In genomic region chr3:14411166-14411526, GRCh38 we compare ENCODE assay signal across 12 cellular contexts. TPM values are rescaled to one million over a fixed set of nuclear protein-coding genes. Genes with fewer than 3 reads are reported as not detected.
DNase-seq lines count a peak whose midpoint lies in the region; ATAC-seq, FAIRE-seq and TF ChIP-seq lines count a peak whose summit lies in the region.
"Had no signal": no experiment of that assay in that cellular context is flagged by ENCODE, and none has a peak within 500 bp of the region (broad histone marks: within the 10 kb centered on the region; RNA-seq: fewer than 3 reads in every experiment).

No MANE protein-coding gene starts in this region.

- H3K9me3 ChIP-seq in SU-DHL-6 (ENCODE audit: insufficient read depth, low read length) (no peaks in the 10 kb centered on the region), endothelial cell of umbilical vein (replicated peaks; ENCODE audit: control insufficient read depth, insufficient read depth, low read length) (no peaks in the 10 kb centered on the region)

- no peak for ATAC-seq in stimulated activated memory B cell treated with anti-CD40 and anti-IgM and Interleukin-4, amounts not matched to agents 10 μg/mL and 1 μg/mL and 100 μg/mL, for 72 hours
- ATAC-seq in GM18861 (IDR thresholded peaks at IDR 0.05; ENCODE audit: unreplicated experiment) (no peak), HG02642 (IDR thresholded peaks at IDR 0.05; ENCODE audit: poor library complexity, unreplicated experiment) (no peak)
- ATAC-seq in activated CD4-positive, CD25-positive, alpha-beta regulatory T cell treated with anti-CD3 and anti-CD28 coated beads, Interleukin-2, amount 50 U/mL, for 24 hours: no peak

- H3K27ac ChIP-seq in SU-DHL-6 (ENCODE audit: low read depth, low read length): 0 out of 2 replicates have a peak overlapping the region, but pooled peaks have one; percentile 5
- H3K27ac ChIP-seq in endothelial cell of umbilical vein (ENCODE audit: insufficient read depth, low read depth, low read length): peak overlapping the region; percentile 79

- H3K36me3 Mint-ChIP-seq in activated naive CD4-positive, alpha-beta T cell treated with anti-CD3 and anti-CD28 coated beads for 36 hours (ENCODE audit: low read depth): peaks cover 19% of the 10 kb centered on the region
- peaks cover 50% of the 10 kb centered on the region for H3K36me3 Mint-ChIP-seq in stimulated activated memory B cell treated with anti-CD40 and anti-IgM and Interleukin-4, amounts not matched to agents 10 μg/mL and 1 μg/mL and 100 μg/mL, for 72 hours

- no peaks in the 10 kb centered on the region for H3K36me3 ChIP-seq in SU-DHL-6 (ENCODE audit: low read length)
- peaks cover 0 to 1% of the 10 kb centered on the region in 2 experiments for H3K36me3 ChIP-seq in endothelial cell of umbilical vein (ENCODE audit: control insufficient read depth in 2 of 2, extremely low read depth in 1 of 2, insufficient read depth in 2 of 2, low read length in 2 of 2)

- H3K27ac Mint-ChIP-seq in activated naive CD4-positive, alpha-beta T cell treated with anti-CD3 and anti-CD28 coated beads for 36 hours: peak overlapping the region; percentile 78
- H3K27ac Mint-ChIP-seq in stimulated activated memory B cell treated with anti-CD40 and anti-IgM and Interleukin-4, amounts not matched to agents 10 μg/mL and 1 μg/mL and 100 μg/mL, for 72 hours: peak overlapping the region; percentile 91
- H3K27ac Mint-ChIP-seq: nephron had no signal

- intact Hi-C loops in activated naive CD4-positive, alpha-beta T cell treated with anti-CD3 and anti-CD28 coated beads for 36 hours (cut with micrococcal nuclease): no loop called here
- intact Hi-C loops in endothelial cell of umbilical vein (cut with micrococcal nuclease): loop anchor here (2.0 kb wide), 1 partner anchor 22 kb away; no protein-coding TSS in a partner anchor

- peaks cover 16% of the 10 kb centered on the region; the same call in 1 of the 2 replicates for H3F3A ChIP-seq in SU-DHL-6 (ENCODE audit: insufficient read depth)

- H3K27me3 ChIP-seq in SU-DHL-6 (ENCODE audit: low read length): no peaks in the 10 kb centered on the region
- no peaks in the 10 kb centered on the region for H3K27me3 ChIP-seq in endothelial cell of umbilical vein (ENCODE audit: control insufficient read depth in 2 of 2, insufficient read depth in 2 of 2, low read length in 2 of 2)

- H3K4me1 Mint-ChIP-seq in activated naive CD4-positive, alpha-beta T cell treated with anti-CD3 and anti-CD28 coated beads for 36 hours (ENCODE audit: low read depth): peaks cover 32% of the 10 kb centered on the region
- peaks cover 94% of the 10 kb centered on the region for H3K4me1 Mint-ChIP-seq in stimulated activated memory B cell treated with anti-CD40 and anti-IgM and Interleukin-4, amounts not matched to agents 10 μg/mL and 1 μg/mL and 100 μg/mL, for 72 hours

- CTCF ChIA-PET in activated naive CD4-positive, alpha-beta T cell treated with anti-CD3 and anti-CD28 coated beads for 36 hours (lab: Charles Lee): interaction anchor here (0.8 kb wide), 1 partner anchor 10 kb away, joined by 3 read pairs; no protein-coding TSS in a partner anchor
- CTCF ChIA-PET in endothelial cell of umbilical vein (lab: Charles Lee): no interaction called here

- H3K4me1 ChIP-seq in endothelial cell of umbilical vein (ENCODE audit: control insufficient read depth, extremely low read depth, insufficient read depth, low read length): peaks cover 12% of the 10 kb centered on the region

- BruUV-seq in endothelial cell of umbilical vein (replicated peaks; lab: Mats Ljungman, UMichigan): no TSS peak

- no peak for TF ChIP-seq POLR2A in endothelial cell of umbilical vein (IDR thresholded peaks at IDR 0.05; ENCODE audit: low read depth, low read length)

- TF ChIP-seq CTCF in SU-DHL-6 (IDR thresholded peaks at IDR 0.05; ENCODE audit: insufficient read depth, low read length, poor library complexity, severe bottlenecking) (no peak), endothelial cell of umbilical vein (IDR thresholded peaks at IDR 0.05; ENCODE audit: extremely low read depth in 1 of 2, insufficient read depth in 1 of 2, low read depth in 1 of 2, low read length in 2 of 2) (no peak)

- H2AFZ ChIP-seq in SU-DHL-6 (ENCODE audit: low read depth, low read length, severe bottlenecking): no peak overlapping the region
- H2AFZ ChIP-seq in endothelial cell of umbilical vein (ENCODE audit: low read depth, low read length): no peak overlapping the region

- H3K9me1 ChIP-seq in endothelial cell of umbilical vein (replicated peaks; ENCODE audit: control insufficient read depth, extremely low read depth, insufficient read depth, low read length): no peaks in the 10 kb centered on the region

- H3K4me3 ChIP-seq in SU-DHL-6 (ENCODE audit: insufficient read depth, low read length, poor library complexity, severe bottlenecking) (no peak overlapping the region), endothelial cell of umbilical vein (replicated peaks in 1 of 3; ENCODE audit: insufficient read depth in 1 of 3, low read depth in 1 of 3, low read length in 3 of 3) (no peak overlapping the region)
- H3K4me3 ChIP-seq: coronary artery had no signal

- no peak overlapping the region for H3K4me3 Mint-ChIP-seq in activated naive CD4-positive, alpha-beta T cell treated with anti-CD3 and anti-CD28 coated beads for 36 hours
- no peak overlapping the region for H3K4me3 Mint-ChIP-seq in stimulated activated memory B cell treated with anti-CD40 and anti-IgM and Interleukin-4, amounts not matched to agents 10 μg/mL and 1 μg/mL and 100 μg/mL, for 72 hours
- H3K4me3 Mint-ChIP-seq: immature natural killer cell, nephron had no signal

- no peaks in the 10 kb centered on the region for H3K9me3 Mint-ChIP-seq in activated naive CD4-positive, alpha-beta T cell treated with anti-CD3 and anti-CD28 coated beads for 36 hours
- no peaks in the 10 kb centered on the region for H3K9me3 Mint-ChIP-seq in stimulated activated memory B cell treated with anti-CD40 and anti-IgM and Interleukin-4, amounts not matched to agents 10 μg/mL and 1 μg/mL and 100 μg/mL, for 72 hours
- H3K9me3 Mint-ChIP-seq: immature natural killer cell, nephron had no signal

- H3K9ac ChIP-seq in SU-DHL-6 (ENCODE audit: low read length) (no peak overlapping the region), endothelial cell of umbilical vein (replicated peaks; ENCODE audit: extremely low read depth, insufficient read depth, low read length) (no peak overlapping the region)

- no peak overlapping the region for H3K4me2 ChIP-seq in SU-DHL-6 (ENCODE audit: low read depth, low read length, poor library complexity, severe bottlenecking)
- H3K4me2 ChIP-seq in endothelial cell of umbilical vein (ENCODE audit: insufficient read depth, low read length): no peak overlapping the region

- no peak for FAIRE-seq in endothelial cell of umbilical vein (lab: Jason Lieb, UNC)

- DNase-seq in activated naive CD4-positive, alpha-beta T cell treated with anti-CD3 and anti-CD28 coated beads for 36 hours: no peak
- no peak for DNase-seq in activated naive CD4-positive, alpha-beta T cell treated with anti-CD3 and anti-CD28 coated beads, Interleukin-2, amount 50 U/mL, for 16 hours
- no peak for DNase-seq in endothelial cell of umbilical vein (ENCODE audit: low read depth, low spot score)
- DNase-seq: immature natural killer cell, NCI-H2107 had no signal

- H3K79me2 ChIP-seq in SU-DHL-6 (ENCODE audit: insufficient read depth, low read length) (peaks cover 98% of the 10 kb centered on the region), endothelial cell of umbilical vein (ENCODE audit: control insufficient read depth, insufficient read depth, low read length) (peaks cover 61% of the 10 kb centered on the region)

- no peaks in the 10 kb centered on the region for H3K9me2 ChIP-seq in SU-DHL-6 (replicated peaks; ENCODE audit: insufficient read depth, low read length)

- dilution Hi-C loops in endothelial cell of umbilical vein (cut with MboI; ENCODE audit: extremely low pct_ligation_motif_present, low sequenced_read_pairs): no loop called here

- POLR2A ChIA-PET in endothelial cell of umbilical vein (lab: Charles Lee): no interaction called here

- peaks cover 12% of the 10 kb centered on the region; the same call in 1 of the 2 replicates for H4K20me1 ChIP-seq in SU-DHL-6 (ENCODE audit: low read depth, low read length)
- H4K20me1 ChIP-seq in endothelial cell of umbilical vein (replicated peaks; ENCODE audit: control insufficient read depth, extremely low read depth, insufficient read depth, low read length): no peaks in the 10 kb centered on the region

- H3K27me3 Mint-ChIP-seq in activated naive CD4-positive, alpha-beta T cell treated with anti-CD3 and anti-CD28 coated beads for 36 hours (ENCODE audit: low read depth): no peaks in the 10 kb centered on the region
- no peaks in the 10 kb centered on the region for H3K27me3 Mint-ChIP-seq in stimulated activated memory B cell treated with anti-CD40 and anti-IgM and Interleukin-4, amounts not matched to agents 10 μg/mL and 1 μg/mL and 100 μg/mL, for 72 hours

TF ChIP-seq in endothelial cell of umbilical vein, 7 proteins besides CTCF, POLR2A, EP300 and RAD21:
- no peak for TF ChIP-seq FOS (IDR thresholded peaks at IDR 0.05; ENCODE audit: borderline replicate concordance, insufficient read depth, low read length)
- TF ChIP-seq JUN (IDR thresholded peaks at IDR 0.05; ENCODE audit: borderline replicate concordance, insufficient read depth, insufficient read length, low read depth): no peak
- TF ChIP-seq MAX (IDR thresholded peaks at IDR 0.05; ENCODE audit: insufficient read depth, insufficient read length): no peak
- TF ChIP-seq GATA2 (IDR thresholded peaks at IDR 0.05; ENCODE audit: insufficient read depth, insufficient read length, low read depth, low read length): no peak
- no peak for TF ChIP-seq MYC (IDR thresholded peaks at IDR 0.05; ENCODE audit: low read depth, low read length)
- no peak for TF ChIP-seq EZH2 (IDR thresholded peaks at IDR 0.05; ENCODE audit: borderline replicate concordance, low read depth, low read length, severe bottlenecking)
- TF ChIP-seq POLR2AphosphoS5 (IDR thresholded peaks at IDR 0.05; ENCODE audit: insufficient read depth, low read depth, low read length): no peak
TF ChIP-seq in endothelial cell of umbilical vein: peak in this region for 0.

RNA-seq across cellular contexts. Expression of gene SLC6A6, which starts 8.7 kb away (rescaled TPM):
- 10 to 100 TPM; 32.2 to 36.9 TPM for total RNA-seq in activated naive CD4-positive, alpha-beta T cell treated with anti-CD3 and anti-CD28 coated beads for 36 hours
- 33.8 and 38.0 TPM in 2 replicates for total RNA-seq in endothelial cell of umbilical vein
- 24.8 and 25.7 TPM in 2 replicates for polyA plus RNA-seq in endothelial cell of umbilical vein
- 16.9 and 19.1 TPM in 2 replicates for polyA plus RNA-seq in endothelial cell of umbilical vein (2011; cell fraction: cytosol; rRNA removed)
- polyA plus RNA-seq in endothelial cell of umbilical vein (2011; cell fraction: nucleus; rRNA removed): 51.5 and 59.3 TPM in 2 replicates
- 13.7 and 19.6 TPM in 2 replicates for polyA plus RNA-seq in endothelial cell of umbilical vein (2012)
- 75.0 and 82.1 TPM in 2 replicates for polyA minus RNA-seq in endothelial cell of umbilical vein
- polyA minus RNA-seq in endothelial cell of umbilical vein (2011; cell fraction: cytosol; rRNA and poly(A)+ RNA removed): 12.4 TPM
- polyA minus RNA-seq in endothelial cell of umbilical vein (2011; cell fraction: nucleus; rRNA and poly(A)+ RNA removed): 47.6 and 56.2 TPM in 2 replicates
